ENCODE assay signal across 8 cellular contexts in genomic region chr4:56799824-56800756, GRCh38. TPM values are rescaled to one million over a fixed set of nuclear protein-coding genes. Genes with fewer than 3 reads are reported as not detected.
DNase-seq lines count a peak whose midpoint lies in the region; ATAC-seq and TF ChIP-seq lines count a peak whose summit lies in the region.

No MANE protein-coding gene starts in this region.

- H3K36me3 ChIP-seq in adipocyte (ENCODE audit: control insufficient read depth, insufficient read depth, low read length, severe bottlenecking): no peaks in the 10 kb centered on the region
- H3K36me3 ChIP-seq in heart right ventricle: no peaks in the 10 kb centered on the region

- peak; percentile 39 for DNase-seq in NCI-H1105 (lab: John Stamatoyannopoulos, UW)
- DNase-seq in SW 1271 (lab: John Stamatoyannopoulos, UW): peak; percentile 30 to 72
- peak; percentile 95 for DNase-seq in adipocyte (ENCODE audit: low read depth)
- peak; percentile 80 to 85 for DNase-seq in heart right ventricle
- peak; percentile 95 for DNase-seq in posterior vena cava (ENCODE audit: low spot score)
- DNase-seq in ureter (ENCODE audit: low spot score): peak; percentile 90

- H3K4me3 ChIP-seq in adipocyte (ENCODE audit: low read length) (peak overlapping the region; percentile 87), heart right ventricle (peak overlapping the region; percentile 33 to 66 (median 64))

- peak overlapping the region in 9 of 10 donors; percentile 7 to 74 (median 52) for H3K27ac ChIP-seq in heart right ventricle

- peak; percentile 96 for ATAC-seq in HG02642 (IDR thresholded peaks at IDR 0.05; ENCODE audit: poor library complexity, unreplicated experiment)
- peak; percentile 95 to 99 (median 97) for ATAC-seq in heart right ventricle

- no peaks in the 10 kb centered on the region for H3K9me3 ChIP-seq in adipocyte (ENCODE audit: control insufficient read depth, low read length)
- no peaks in the 10 kb centered on the region for H3K9me3 ChIP-seq in heart right ventricle

- peak; percentile 96 for TF ChIP-seq CTCF in GM12801 (IDR thresholded peaks at IDR 0.05; ENCODE audit: extremely low read depth, insufficient read length)
- TF ChIP-seq CTCF in heart right ventricle (IDR thresholded peaks at IDR 0.05): peak; percentile 66 to 97 (median 91)

- intact Hi-C loops in heart right ventricle (cut with DNase I): loop anchor here (1.0 to 10.0 kb wide), 7 partner anchors 135 to 375 kb away; no protein-coding TSS in a partner anchor
- intact Hi-C loops in posterior vena cava (cut with DNase I): loop anchor here in 1 of 2 donors (5.0 kb wide), 1 partner anchor 228 kb away; no protein-coding TSS in a partner anchor

- H3K4me1 ChIP-seq in adipocyte (ENCODE audit: control insufficient read depth, insufficient read depth, low read length): peaks cover 7% of the 10 kb centered on the region
- peaks cover 0 to 10% (median 3%) of the 10 kb centered on the region in 9 donors for H3K4me1 ChIP-seq in heart right ventricle

- H3K9ac ChIP-seq in adipocyte (ENCODE audit: low read length): peak overlapping the region; percentile 83

- H3K27me3 ChIP-seq in adipocyte (replicated peaks; ENCODE audit: control insufficient read depth, insufficient read depth, low read length) (peaks cover 15% of the 10 kb centered on the region), heart right ventricle (no peaks in the 10 kb centered on the region)

- WGBS in heart right ventricle, 2 donors: 8 to 9% methylated on average over 19 of the region's 19 CpGs

RNA-seq across cellular contexts. Expression of gene SPINK2, which starts 21.4 kb away (rescaled TPM):
- total RNA-seq in heart right ventricle (under 1 TPM in 2 of 10 donors, not detected in 8; 0.64 to 0.74 TPM), posterior vena cava (not detected), ureter (not detected)
- polyA plus RNA-seq in heart right ventricle: not detected

Comparison
In these comparisons a context has a peak if more than half of its experiments do, and no peak if none do; other contexts are left out.
1. Peak in every context shown above with its lines: DNase-seq, ATAC-seq, H3K4me3 ChIP-seq and H3K27ac ChIP-seq.
2. DNase-seq: peak in every context shown above with its lines; median percentile 95 in adipocyte; 95 in posterior vena cava; 90 in ureter; 82 in heart right ventricle; 51 in SW 1271; 39 in NCI-H1105.